ENCODE assay signal across 9 cellular contexts in the genomic region with DNA sequence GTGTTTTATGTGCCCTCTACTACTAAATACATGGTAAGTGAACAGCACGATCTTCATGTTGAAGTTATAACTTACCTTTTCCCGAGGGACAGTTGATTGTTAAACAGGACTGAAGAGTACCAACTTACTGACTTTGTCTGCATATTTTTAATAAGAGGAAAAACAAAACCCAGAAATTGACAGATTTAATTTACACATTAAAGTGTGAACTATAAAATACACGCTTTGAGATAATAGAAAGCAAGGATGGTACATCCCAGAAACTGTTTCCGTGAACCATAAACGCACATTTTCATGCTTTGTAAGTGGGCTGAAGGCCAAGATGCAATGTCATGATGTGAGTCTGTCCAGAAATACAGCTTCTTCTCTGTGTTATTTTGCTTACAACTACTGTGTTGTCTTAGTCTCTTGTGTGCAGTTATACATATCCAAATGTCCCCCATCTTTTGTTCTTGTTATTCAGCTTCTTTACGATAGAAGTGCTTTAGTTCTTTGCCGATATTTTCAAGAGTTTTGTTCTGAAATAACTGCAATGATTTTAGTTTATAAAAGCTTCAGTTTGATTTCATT.
A peak's percentile ranks its signal among the peaks of the same experiment; 100 is the strongest.
DNase-seq lines count a peak whose midpoint lies in the region; ATAC-seq and TF ChIP-seq lines count a peak whose summit lies in the region.
"Had no signal": no experiment of that assay in that cellular context is flagged by ENCODE, and none has a peak within 500 bp of the region (broad histone marks: within the 10 kb centered on the region; RNA-seq: fewer than 3 reads in every experiment).

No MANE protein-coding gene starts in this region.

- TF ChIP-seq CTCF in cardiac muscle cell (IDR thresholded peaks at IDR 0.05; ENCODE audit: low read depth, low read length) (no peak), endothelial cell (IDR thresholded peaks at IDR 0.05; ENCODE audit: unreplicated experiment) (no peak)

- H3K4me1 Mint-ChIP-seq in endothelial cell (ENCODE audit: unreplicated experiment): peaks cover 34% of the 10 kb centered on the region

- H3K27ac ChIP-seq in cardiac muscle cell (peak overlapping the region; percentile 95), aorta (ENCODE audit: low read depth in 1 of 2, low read length in 2 of 2) (no peak overlapping the region)

- DNase-seq in cardiac muscle cell (ENCODE audit: low read depth in 1 of 2, low spot score in 1 of 2) (peak in 1 of 2 donors; percentile 50), cardiac septum (ENCODE audit: low spot score) (no peak), OCI-M1 (lab: John Stamatoyannopoulos, UW) (peak; percentile 87), endothelial cell (ENCODE audit: low spot score) (no peak), skeletal muscle cell (ENCODE audit: low read depth) (peak; percentile 35), NOMO-1 treated with dmso at 0.1 percent for 144 hours (lab: John Stamatoyannopoulos, UW; ENCODE audit: unreplicated experiment) (no peak), aorta (no peak)
- DNase-seq: activated CD4-positive, alpha-beta T cell treated with anti-CD3 and anti-CD28 coated beads, Interleukin-2, amount 50 U/mL, for 4 hours had no signal

- H3K4me3 ChIP-seq in cardiac muscle cell (no peak overlapping the region), skeletal muscle cell (ENCODE audit: low read depth, low read length) (no peak overlapping the region), aorta (ENCODE audit: low read length in 2 of 2) (no peak overlapping the region)

- H3K36me3 ChIP-seq in cardiac muscle cell (peaks cover 4% of the 10 kb centered on the region), aorta (ENCODE audit: control insufficient read depth in 1 of 2, insufficient read depth in 2 of 2, low read length in 1 of 2) (peaks cover 0 to 1% of the 10 kb centered on the region in 2 donors)

- 58 to 60% methylated on average over 7 of the region's 7 CpGs for WGBS in aorta, 2 donors

- H3K9me3 ChIP-seq in cardiac muscle cell (ENCODE audit: low read depth): no peaks in the 10 kb centered on the region
- no peaks in the 10 kb centered on the region for H3K9me3 ChIP-seq in aorta (ENCODE audit: control insufficient read depth, low read length)

- H3K9me3 Mint-ChIP-seq in endothelial cell (ENCODE audit: unreplicated experiment): no peaks in the 10 kb centered on the region

- ATAC-seq in GM21447 (IDR thresholded peaks at IDR 0.05; ENCODE audit: unreplicated experiment) (no peak), aorta (ENCODE audit: low FRiP score) (no peak)

- peak overlapping the region; percentile 9 for H3K27ac Mint-ChIP-seq in endothelial cell (ENCODE audit: unreplicated experiment)

- no peaks in the 10 kb centered on the region for H3K27me3 Mint-ChIP-seq in endothelial cell (ENCODE audit: unreplicated experiment)

- no peaks in the 10 kb centered on the region for H3K36me3 Mint-ChIP-seq in endothelial cell (ENCODE audit: low read depth, unreplicated experiment)

- H3K4me3 Mint-ChIP-seq in endothelial cell (ENCODE audit: unreplicated experiment): no peak overlapping the region

- H3K4me1 ChIP-seq in cardiac muscle cell (ENCODE audit: low read depth) (peaks cover 65% of the 10 kb centered on the region), aorta (ENCODE audit: control insufficient read depth in 1 of 2, insufficient read depth in 2 of 2, low read length in 2 of 2) (no peaks in the 10 kb centered on the region)

- H3K27me3 ChIP-seq in cardiac muscle cell (no peaks in the 10 kb centered on the region), aorta (ENCODE audit: control insufficient read depth in 1 of 2, insufficient read depth in 2 of 2, low read length in 1 of 2) (no peaks in the 10 kb centered on the region)

- intact Hi-C loops in cardiac septum (cut with DNase I): loop anchor here (10.0 kb wide), 1 partner anchor 189 kb away; the partner anchor contains the start of gene MLLT10
- intact Hi-C loops in aorta (cut with DNase I): loop anchor here in 1 of 2 donors (10.0 kb wide), 1 partner anchor 169 kb away; no protein-coding TSS in a partner anchor

Comparison
In these comparisons a context has a peak if more than half of its experiments do, and no peak if none do; other contexts are left out.
1. DNase-seq: peak in OCI-M1 (single experiment) and skeletal muscle cell (single experiment); none in cardiac septum (single experiment), endothelial cell (single experiment), NOMO-1 treated with dmso at 0.1 percent for 144 hours (single experiment) and aorta (0 of 2).